In genomic region chr7:148791506-148791905, GRCh38 we compare ENCODE assay signal across 22 cellular contexts.
"Had no signal": no experiment of that assay in that cellular context is flagged by ENCODE, and none has a peak within 500 bp of the region (broad histone marks: within the 10 kb centered on the region; RNA-seq: fewer than 3 reads in every experiment).

No MANE protein-coding gene starts in this region.

- H3K4me3 ChIP-seq: hepatocyte, prostate gland, spleen, tibial artery, upper lobe of left lung, vagina had no signal

- H3K9me3 Mint-ChIP-seq: stimulated activated memory B cell treated with anti-CD40 and anti-IgM and Interleukin-4, amounts not matched to agents 10 μg/mL and 1 μg/mL and 100 μg/mL, for 72 hours; stimulated activated naive CD8-positive, alpha-beta T cell treated with anti-CD3 and anti-CD28 coated beads, Interleukin-15, Interleukin-2, amounts not matched to agents 100 ng/mL and 50 ng/mL, for 24 hours had no signal

- H3K4me1 Mint-ChIP-seq: nephron progenitor cell; stimulated activated memory B cell treated with anti-CD40 and anti-IgM and Interleukin-4, amounts not matched to agents 10 μg/mL and 1 μg/mL and 100 μg/mL, for 72 hours had no signal

- H3K9me3 ChIP-seq: prostate gland, spleen, tibial artery, upper lobe of left lung, vagina had no signal

- H3K27me3 ChIP-seq: foreskin keratinocyte, hepatocyte, spleen, tibial artery, upper lobe of left lung, vagina had no signal

- H3K27ac ChIP-seq: epithelial cell of prostate, foreskin keratinocyte, hepatocyte, parathyroid adenoma, prostate gland, spleen, tibial artery, upper lobe of left lung, vagina had no signal

- ATAC-seq: foreskin keratinocyte; left lobe of liver; naive thymus-derived CD4-positive, alpha-beta T cell; sciatic nerve; stimulated activated memory B cell treated with anti-CD40 and anti-IgM and Interleukin-4, amounts not matched to agents 10 μg/mL and 1 μg/mL and 100 μg/mL, for 72 hours had no signal

- DNase-seq: effector memory CD4-positive, alpha-beta T cell; foreskin keratinocyte; kidney; mammary epithelial cell; naive thymus-derived CD4-positive, alpha-beta T cell; nephron progenitor cell; retina; spleen; stimulated activated CD4-positive, alpha-beta T cell treated with anti-CD3 and anti-CD28 coated beads, Interleukin-15, amount 100 ng/mL, for 24 hours; stimulated activated CD4-positive, alpha-beta T cell treated with anti-CD3 and anti-CD28 coated beads, Interleukin-1b, Interleukin-23, amount 100 ng/mL, for 48 hours; stimulated activated CD4-positive, alpha-beta T cell treated with anti-CD3 and anti-CD28 coated beads, Interleukin-4, amount 100 ng/mL, for 24 hours; tibial artery; upper lobe of left lung had no signal

- H3K4me1 ChIP-seq: foreskin keratinocyte, parathyroid adenoma, prostate gland, spleen, tibial artery, vagina had no signal

- H3K27me3 Mint-ChIP-seq: naive thymus-derived CD4-positive, alpha-beta T cell; stimulated activated memory B cell treated with anti-CD40 and anti-IgM and Interleukin-4, amounts not matched to agents 10 μg/mL and 1 μg/mL and 100 μg/mL, for 72 hours; stimulated activated naive CD8-positive, alpha-beta T cell treated with anti-CD3 and anti-CD28 coated beads, Interleukin-15, Interleukin-2, amounts not matched to agents 100 ng/mL and 50 ng/mL, for 24 hours had no signal

- H3K27ac Mint-ChIP-seq: nephron progenitor cell; stimulated activated memory B cell treated with anti-CD40 and anti-IgM and Interleukin-4, amounts not matched to agents 10 μg/mL and 1 μg/mL and 100 μg/mL, for 72 hours; stimulated activated naive CD8-positive, alpha-beta T cell treated with anti-CD3 and anti-CD28 coated beads, Interleukin-15, Interleukin-2, amounts not matched to agents 100 ng/mL and 50 ng/mL, for 24 hours had no signal

- H3K4me3 Mint-ChIP-seq: naive thymus-derived CD4-positive, alpha-beta T cell; nephron progenitor cell; stimulated activated memory B cell treated with anti-CD40 and anti-IgM and Interleukin-4, amounts not matched to agents 10 μg/mL and 1 μg/mL and 100 μg/mL, for 72 hours; stimulated activated naive CD8-positive, alpha-beta T cell treated with anti-CD3 and anti-CD28 coated beads, Interleukin-15, Interleukin-2, amounts not matched to agents 100 ng/mL and 50 ng/mL, for 24 hours had no signal
